ENCODE assay signal across 8 cellular contexts in genomic region chr19:4390017-4390861, GRCh38. TPM values are rescaled to one million over a fixed set of nuclear protein-coding genes. Genes with fewer than 3 reads are reported as not detected.
A peak's percentile ranks its signal among the peaks of the same experiment; 100 is the strongest.
DNase-seq lines count a peak whose midpoint lies in the region; ATAC-seq and TF ChIP-seq lines count a peak whose summit lies in the region.

No MANE protein-coding gene starts in this region.

- no peaks in the 10 kb centered on the region for H3K9me3 ChIP-seq in upper lobe of left lung

- ATAC-seq in memory B cell (ENCODE audit: low read depth): no peak
- ATAC-seq in upper lobe of left lung (ENCODE audit: low FRiP score in 2 of 2): peak; percentile 11 to 56
- no peak for ATAC-seq in GM18867 (IDR thresholded peaks at IDR 0.05; ENCODE audit: unreplicated experiment)

- H3K4me3 ChIP-seq in choroid plexus epithelial cell (ENCODE audit: low read depth, low read length) (peak overlapping the region; percentile 17), upper lobe of left lung (peak overlapping the region in 1 of 4 donors; percentile 12)

- TF ChIP-seq CTCF in choroid plexus epithelial cell (conservative IDR thresholded peaks at IDR 0.05; ENCODE audit: low read depth, low read length): no peak
- no peak for TF ChIP-seq CTCF in upper lobe of left lung (IDR thresholded peaks at IDR 0.05)

- DNase-seq in activated T-cell treated with anti-CD3 and anti-CD28 coated beads, Interleukin-2, amount 50 U/mL, for 24 hours: no peak
- DNase-seq in activated T-cell treated with anti-CD3 and anti-CD28 coated beads for 4 hours (no peak), choroid plexus epithelial cell (ENCODE audit: low read depth) (peak; percentile 79), memory B cell (ENCODE audit: low spot score in 2 of 2) (no peak), upper lobe of left lung (peak; percentile 58 to 70), SW480 (ENCODE audit: low spot score) (no peak)
- no peak for DNase-seq in activated effector memory CD4-positive, alpha-beta T cell treated with anti-CD3 and anti-CD28 coated beads, Interleukin-2, amount 50 U/mL, for 16 hours

- peak overlapping the region; percentile 77 to 87 (median 85) for H3K27ac ChIP-seq in upper lobe of left lung

- no peak overlapping the region for H3K4me3 Mint-ChIP-seq in activated T-cell treated with anti-CD3 and anti-CD28 coated beads, Interleukin-2, amount 50 U/mL, for 24 hours
- no peak overlapping the region for H3K4me3 Mint-ChIP-seq in memory B cell

- no peaks in the 10 kb centered on the region for H3K9me3 Mint-ChIP-seq in activated T-cell treated with anti-CD3 and anti-CD28 coated beads, Interleukin-2, amount 50 U/mL, for 24 hours
- no peaks in the 10 kb centered on the region for H3K9me3 Mint-ChIP-seq in memory B cell

- whole genome bisulfite sequencing in upper lobe of left lung, 2 donors: 13 to 33% methylated on average over 12 to 16 of the region's 19 CpGs

- peak overlapping the region; percentile 65 for H3K27ac Mint-ChIP-seq in activated T-cell treated with anti-CD3 and anti-CD28 coated beads, Interleukin-2, amount 50 U/mL, for 24 hours
- peak overlapping the region; percentile 18 for H3K27ac Mint-ChIP-seq in memory B cell

- H3K36me3 ChIP-seq in upper lobe of left lung: peaks cover 0 to 15% (median 9%) of the 10 kb centered on the region in 4 donors

- no peak for TF ChIP-seq POLR2A in upper lobe of left lung (IDR thresholded peaks at IDR 0.05)

- no peaks in the 10 kb centered on the region for H3K27me3 Mint-ChIP-seq in activated T-cell treated with anti-CD3 and anti-CD28 coated beads, Interleukin-2, amount 50 U/mL, for 24 hours
- no peaks in the 10 kb centered on the region for H3K27me3 Mint-ChIP-seq in memory B cell

- peaks cover 45% of the 10 kb centered on the region for H3K4me1 Mint-ChIP-seq in activated T-cell treated with anti-CD3 and anti-CD28 coated beads, Interleukin-2, amount 50 U/mL, for 24 hours (ENCODE audit: low read depth)
- H3K4me1 Mint-ChIP-seq in memory B cell: peaks cover 35% of the 10 kb centered on the region

- no peak for TF ChIP-seq EP300 in upper lobe of left lung (IDR thresholded peaks at IDR 0.05)

- H3K36me3 Mint-ChIP-seq in activated T-cell treated with anti-CD3 and anti-CD28 coated beads, Interleukin-2, amount 50 U/mL, for 24 hours (ENCODE audit: low read depth): peaks cover 68% of the 10 kb centered on the region
- H3K36me3 Mint-ChIP-seq in memory B cell: peaks cover 10% of the 10 kb centered on the region

- peaks cover 57 to 70% (median 63%) of the 10 kb centered on the region in 4 donors for H3K4me1 ChIP-seq in upper lobe of left lung

- no peaks in the 10 kb centered on the region for H3K27me3 ChIP-seq in upper lobe of left lung

RNA-seq across cellular contexts. Expression of gene SH3GL1, which starts 10.1 kb away (rescaled TPM):
- total RNA-seq in upper lobe of left lung: 10 to 100 TPM; 27.4 to 60.1 (median 53.8) TPM

RNA-seq across cellular contexts. Expression of gene CHAF1A, which starts 12.2 kb away (rescaled TPM):
- total RNA-seq in upper lobe of left lung: 10 to 100 TPM in 3 of 6 donors, 1 to 10 TPM in 3; 3.3 to 16.8 (median 10.1) TPM

RNA-seq across cellular contexts. Expression of gene MPND, which starts 46.9 kb away (rescaled TPM):
- 10 to 100 TPM in 4 of 6 donors, 1 to 10 TPM in 2; 7.7 to 37.1 (median 15.6) TPM for total RNA-seq in upper lobe of left lung

RNA-seq across cellular contexts. Expression of gene STAP2, which starts 51.6 kb away (rescaled TPM):
- 10 to 100 TPM; 11.2 to 39.8 (median 14.7) TPM for total RNA-seq in upper lobe of left lung

Comparison
In these comparisons a context has a peak if more than half of its experiments do, and no peak if none do; other contexts are left out.
1. DNase-seq: peak in choroid plexus epithelial cell (single experiment) and upper lobe of left lung (2 of 2); none in activated T-cell treated with anti-CD3 and anti-CD28 coated beads, Interleukin-2, amount 50 U/mL, for 24 hours (single experiment), activated T-cell treated with anti-CD3 and anti-CD28 coated beads for 4 hours (single experiment), memory B cell (0 of 2), activated effector memory CD4-positive, alpha-beta T cell treated with anti-CD3 and anti-CD28 coated beads, Interleukin-2, amount 50 U/mL, for 16 hours (single experiment) and SW480 (single experiment).
2. ATAC-seq: peak in upper lobe of left lung (2 of 2); none in memory B cell (single experiment) and GM18867 (single experiment).